In the genomic region with DNA sequence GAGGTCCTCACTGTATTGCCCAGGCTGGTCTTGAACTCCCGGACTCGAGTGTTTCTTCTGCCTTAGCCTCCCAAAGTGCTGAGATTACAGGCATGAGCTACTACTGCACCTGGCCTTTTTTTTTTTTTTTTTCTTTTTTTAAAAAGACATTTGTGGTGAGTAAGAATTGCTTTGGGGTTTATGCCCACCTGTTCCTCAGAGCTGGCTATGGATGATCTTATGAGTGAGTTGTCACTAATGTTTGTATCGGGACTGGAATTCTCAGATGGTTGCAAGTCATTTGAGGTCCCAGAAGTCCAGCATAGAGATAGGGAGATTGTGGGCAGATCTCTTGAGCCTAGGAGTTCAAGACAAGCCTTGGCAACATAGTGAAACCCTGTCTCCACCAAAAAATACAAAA, we compare ENCODE assay signal across 22 cellular contexts.
"Had no signal": no experiment of that assay in that cellular context is flagged by ENCODE, and none has a peak within 500 bp of the region (broad histone marks: within the 10 kb centered on the region; RNA-seq: fewer than 3 reads in every experiment).

No MANE protein-coding gene starts in this region.

- H3K9me3 Mint-ChIP-seq: naive thymus-derived CD8-positive, alpha-beta T cell; neural progenitor cell; stimulated activated naive B cell treated with anti-CD40 and anti-IgM and Interleukin-4, amounts not matched to agents 10 μg/mL and 1 μg/mL and 100 μg/mL, for 72 hours; stimulated activated naive CD8-positive, alpha-beta T cell treated with anti-CD3 and anti-CD28 coated beads, Interleukin-15, amount 100 ng/mL, for 72 hours had no signal

- H3K27me3 Mint-ChIP-seq: naive thymus-derived CD8-positive, alpha-beta T cell; stimulated activated naive B cell treated with anti-CD40 and anti-IgM and Interleukin-4, amounts not matched to agents 10 μg/mL and 1 μg/mL and 100 μg/mL, for 72 hours; stimulated activated naive CD8-positive, alpha-beta T cell treated with anti-CD3 and anti-CD28 coated beads, Interleukin-15, amount 100 ng/mL, for 72 hours had no signal

- H3K4me1 ChIP-seq: neural progenitor cell had no signal

- DNase-seq: dorsolateral prefrontal cortex; effector CD8-positive, alpha-beta T cell; esophagus squamous epithelium; foreskin fibroblast; left colon; left ventricle myocardium superior; naive thymus-derived CD8-positive, alpha-beta T cell; occipital lobe; psoas muscle; retina; stimulated activated CD4-positive, alpha-beta T cell treated with anti-CD3 and anti-CD28 coated beads, Interleukin-2, amount 100 ng/mL, for 24 hours; stimulated activated CD4-positive, alpha-beta T cell treated with anti-CD3 and anti-CD28 coated beads, Interleukin-4, amount 100 ng/mL, for 4 hours; stimulated activated naive B cell treated with anti-CD40 and anti-IgM and Interleukin-4, amounts not matched to agents 10 μg/mL and 1 μg/mL and 100 μg/mL, for 72 hours; stimulated activated naive CD8-positive, alpha-beta T cell treated with anti-CD3 and anti-CD28 coated beads, Interleukin-15, amount 100 ng/mL, for 72 hours; transverse colon had no signal

- H3K27me3 ChIP-seq: dorsolateral prefrontal cortex, esophagus squamous epithelium, hepatocyte, neural progenitor cell, transverse colon had no signal

- H3K9me3 ChIP-seq: esophagus squamous epithelium, psoas muscle, thoracic aorta, transverse colon had no signal

- H3K27ac Mint-ChIP-seq: neural progenitor cell had no signal

- H3K9ac ChIP-seq: neural progenitor cell, parathyroid adenoma had no signal

- H3K4me3 Mint-ChIP-seq: neural progenitor cell; stimulated activated naive B cell treated with anti-CD40 and anti-IgM and Interleukin-4, amounts not matched to agents 10 μg/mL and 1 μg/mL and 100 μg/mL, for 72 hours; stimulated activated naive CD8-positive, alpha-beta T cell treated with anti-CD3 and anti-CD28 coated beads, Interleukin-15, amount 100 ng/mL, for 72 hours had no signal

- H3K4me2 ChIP-seq: hepatocyte, neural progenitor cell had no signal

- ATAC-seq: naive thymus-derived CD8-positive, alpha-beta T cell; stimulated activated naive B cell treated with anti-CD40 and anti-IgM and Interleukin-4, amounts not matched to agents 10 μg/mL and 1 μg/mL and 100 μg/mL, for 72 hours had no signal

- H3K27ac ChIP-seq: coronary artery, epithelial cell of prostate, esophagus squamous epithelium, hepatocyte, neural progenitor cell, parathyroid adenoma, psoas muscle, skin epidermis, thoracic aorta, transverse colon had no signal

- H3K4me3 ChIP-seq: coronary artery, dorsolateral prefrontal cortex, esophagus squamous epithelium, hepatocyte, neural progenitor cell, psoas muscle, skin epidermis, thoracic aorta, transverse colon had no signal
